Comparison of ENCODE assay signal across 9 cellular contexts in the genomic region with DNA sequence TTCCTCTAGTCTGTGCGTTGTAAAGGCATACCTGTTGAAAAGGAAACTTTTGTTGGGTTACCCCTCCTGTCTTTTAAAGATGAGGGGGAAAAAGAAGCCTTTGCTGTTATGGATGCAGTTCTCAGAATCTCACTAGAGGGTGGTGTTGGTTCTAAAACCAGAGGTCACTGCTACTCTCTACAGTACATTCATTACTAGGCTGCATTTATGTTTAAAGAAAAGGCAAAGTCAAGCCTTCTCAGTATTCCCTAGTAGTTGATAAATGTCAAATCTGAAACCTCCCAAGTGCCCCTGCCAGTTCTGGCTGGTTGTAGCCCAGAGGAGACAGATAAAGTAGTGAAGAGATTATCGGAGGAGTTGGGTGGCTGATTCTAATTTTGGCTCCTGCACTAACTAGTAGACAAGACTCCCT. TPM values are rescaled to one million over a fixed set of nuclear protein-coding genes. Genes with fewer than 3 reads are reported as not detected.
DNase-seq lines count a peak whose midpoint lies in the region; ATAC-seq and TF ChIP-seq lines count a peak whose summit lies in the region.
"Had no signal": no experiment of that assay in that cellular context is flagged by ENCODE, and none has a peak within 500 bp of the region (broad histone marks: within the 10 kb centered on the region; RNA-seq: fewer than 3 reads in every experiment).

No MANE protein-coding gene starts in this region.

- no peak overlapping the region for H3K27ac ChIP-seq in IMR-90 (ENCODE audit: insufficient read depth, low read length)
- no peak overlapping the region for H3K27ac ChIP-seq in SK-N-SH (ENCODE audit: low read depth in 2 of 2, low read length in 1 of 2)
- H3K27ac ChIP-seq in endodermal cell (ENCODE audit: low read depth, low read length), result no peak overlapping the region

- H3K9me3 ChIP-seq in IMR-90 (ENCODE audit: control insufficient read depth, insufficient read depth, low read length) (no peaks in the 10 kb centered on the region), SK-N-SH (no peaks in the 10 kb centered on the region), endodermal cell (ENCODE audit: control insufficient read depth, low read length) (no peaks in the 10 kb centered on the region)

- H3K4me2 ChIP-seq in IMR-90 (ENCODE audit: low read depth, low read length) (no peak overlapping the region), SK-N-SH (peak overlapping the region; percentile 79; the same call in 1 of the 2 replicates)

- no peaks in the 10 kb centered on the region for H3K4me1 ChIP-seq in IMR-90 (ENCODE audit: control insufficient read depth, insufficient read depth, low read length)
- peaks cover 0 to 10% of the 10 kb centered on the region in 2 experiments; a peak in 2 of 4 replicates for H3K4me1 ChIP-seq in SK-N-SH (ENCODE audit: control insufficient read depth in 1 of 2, insufficient read depth in 2 of 2, low read depth in 1 of 2, low read length in 1 of 2)
- H3K4me1 ChIP-seq in endodermal cell (ENCODE audit: control insufficient read depth, insufficient read depth, low read length), result no peaks in the 10 kb centered on the region

- ATAC-seq in GM18868 (IDR thresholded peaks at IDR 0.05; ENCODE audit: unreplicated experiment) (peak; percentile 37), IMR-90 (ENCODE audit: low read depth) (peak; percentile 66), GM21723 (IDR thresholded peaks at IDR 0.05; ENCODE audit: unreplicated experiment) (no peak), HG02588 (IDR thresholded peaks at IDR 0.05; ENCODE audit: unreplicated experiment) (no peak)

- in situ Hi-C loops in IMR-90 (cut with MboI; ENCODE audit: low sequenced_read_pairs), result loop anchor here (5.0 to 10.0 kb wide), 3 partner anchors 252 to 494 kb away; no protein-coding TSS in a partner anchor

- H2BK5ac ChIP-seq in IMR-90 (ENCODE audit: low read depth, low read length, poor library complexity, severe bottlenecking), result no peak overlapping the region

- H3K4me1 Mint-ChIP-seq in endodermal cell (peaks cover 10% of the 10 kb centered on the region), mesothelial cell of epicardium (peaks cover 14% of the 10 kb centered on the region)

- no peak overlapping the region for H4K8ac ChIP-seq in IMR-90 (ENCODE audit: low read depth in 2 of 2, low read length in 2 of 2)

- dilution Hi-C loops in IMR-90 (cut with HindIII; ENCODE audit: low sequenced_read_pairs, unreplicated experiment), result no loop called here

- H3K4me3 ChIP-seq in IMR-90 (ENCODE audit: insufficient read depth, low read depth, low read length), result no peak overlapping the region
- H3K4me3 ChIP-seq in SK-N-SH (ENCODE audit: low read depth in 2 of 2, low read length in 1 of 2), result no peak overlapping the region; a peak in 1 of 4 replicates
- H3K4me3 ChIP-seq in endodermal cell (ENCODE audit: low read length), result no peak overlapping the region

- H3K18ac ChIP-seq in IMR-90 (ENCODE audit: low read depth, low read length), result no peak overlapping the region

- peaks cover 65% of the 10 kb centered on the region for H3K27me3 Mint-ChIP-seq in endodermal cell (ENCODE audit: insufficient read depth)
- peaks cover 65% of the 10 kb centered on the region for H3K27me3 Mint-ChIP-seq in mesothelial cell of epicardium (ENCODE audit: low read depth)

- H3K9me3 Mint-ChIP-seq in endodermal cell, result no peaks in the 10 kb centered on the region
- no peaks in the 10 kb centered on the region for H3K9me3 Mint-ChIP-seq in mesothelial cell of epicardium

- TF ChIP-seq CTCF in IMR-90 (conservative IDR thresholded peaks at IDR 0.05; ENCODE audit: low read depth, low read length), result peak; percentile 86
- peak; percentile 94 for TF ChIP-seq CTCF in SK-N-SH (IDR thresholded peaks at IDR 0.05)
- TF ChIP-seq CTCF in endodermal cell (conservative IDR thresholded peaks at IDR 0.05), result peak; percentile 84
- peak; percentile 58 for TF ChIP-seq CTCF in mesothelial cell of epicardium (IDR thresholded peaks at IDR 0.05; ENCODE audit: unreplicated experiment)

- H2AK5ac ChIP-seq in IMR-90 (ENCODE audit: low read depth, low read length), result no peak overlapping the region

- no peak for TF ChIP-seq POLR2A in IMR-90 (IDR thresholded peaks at IDR 0.05; ENCODE audit: low read depth, low read length)

- H3K9me2 ChIP-seq in SK-N-SH, result no peaks in the 10 kb centered on the region

- H3K27ac Mint-ChIP-seq in endodermal cell (no peak overlapping the region), mesothelial cell of epicardium (no peak overlapping the region)

- no peak overlapping the region for H4K5ac ChIP-seq in IMR-90 (ENCODE audit: low read depth, low read length)

- intact Hi-C loops in IMR-90 (cut with micrococcal nuclease), result loop anchor here (1.0 to 5.0 kb wide), 4 partner anchors 104 to 493 kb away; no protein-coding TSS in a partner anchor

- CTCF ChIA-PET in IMR-90 (lab: Yijun Ruan, JAX) (no interaction called here), SK-N-SH (lab: Yijun Ruan, JAX) (interaction anchor here (1.0 to 1.8 kb wide), 4 partner anchors 322 to 496 kb away, joined by 3 to 24 read pairs (median 4); no protein-coding TSS in a partner anchor)

- H3K9ac ChIP-seq in IMR-90 (ENCODE audit: low read depth, low read length), result no peak overlapping the region
- no peak overlapping the region for H3K9ac ChIP-seq in SK-N-SH
- no peak overlapping the region for H3K9ac ChIP-seq in endodermal cell (ENCODE audit: extremely low read depth, low read length, poor library complexity, severe bottlenecking)

- TF ChIP-seq RAD21 in IMR-90 (IDR thresholded peaks at IDR 0.05; ENCODE audit: low read length) (peak; percentile 91), SK-N-SH (IDR thresholded peaks at IDR 0.05; ENCODE audit: low read length) (peak; percentile 96)

- BruUV-seq in IMR-90 (replicated peaks; lab: Mats Ljungman, UMichigan), result no TSS peak

- no peak overlapping the region for H3K4ac ChIP-seq in IMR-90 (ENCODE audit: low read depth, low read length)

- H2AK9ac ChIP-seq in IMR-90 (replicated peaks; ENCODE audit: low read depth, low read length, poor library complexity), result no peak overlapping the region

- H3F3A ChIP-seq in SK-N-SH (replicated peaks; ENCODE audit: insufficient read depth), result no peaks in the 10 kb centered on the region

- H2BK120ac ChIP-seq in IMR-90 (ENCODE audit: low read depth, low read length), result no peak overlapping the region

- TF ChIP-seq EP300 in SK-N-SH (IDR thresholded peaks at IDR 0.05; ENCODE audit: borderline replicate concordance in 1 of 2, low read depth in 1 of 2, low read length in 1 of 2), result no peak

- WGBS in IMR-90 (ENCODE audit: extremely low coverage in 2 of 2, insufficient read length in 1 of 2), 2 experiments, result no CpG with 5 or more reads among the region's 2 CpGs
- WGBS in SK-N-SH (ENCODE audit: low lambda C conversion rate), result 48% methylated on average over 2 of the region's 2 CpGs
- 42% methylated on average over 2 of the region's 2 CpGs; no CpG with 5 or more reads in 1 of the 2 experiments for WGBS in endodermal cell (ENCODE audit: insufficient coverage in 1 of 2, insufficient read length in 1 of 2), 2 experiments

- H3K4me3 Mint-ChIP-seq in endodermal cell (no peak overlapping the region), mesothelial cell of epicardium (no peak overlapping the region)

- POLR2A ChIA-PET in IMR-90 (lab: Charles Lee; ENCODE audit: unreplicated experiment), result no interaction called here
- POLR2A ChIA-PET in SK-N-SH (lab: Yijun Ruan, JAX), result no interaction called here

- H3K14ac ChIP-seq in IMR-90 (replicated peaks; ENCODE audit: low read depth, low read length), result no peak overlapping the region

- no peak overlapping the region for H4K91ac ChIP-seq in IMR-90 (ENCODE audit: insufficient read depth, low read depth, low read length)

- peaks cover 39% of the 10 kb centered on the region for H3K79me2 ChIP-seq in SK-N-SH (ENCODE audit: insufficient read depth)

- no peak overlapping the region for H2BK20ac ChIP-seq in IMR-90 (ENCODE audit: low read depth, low read length)

- H3K9me1 ChIP-seq in IMR-90 (ENCODE audit: insufficient read depth, low read length), result no peaks in the 10 kb centered on the region

- no peaks in the 10 kb centered on the region for H3K79me1 ChIP-seq in IMR-90 (ENCODE audit: low read depth in 1 of 2, low read length in 2 of 2)

- H3K27me3 ChIP-seq in IMR-90 (ENCODE audit: control insufficient read depth, insufficient read depth, low read length), result peaks cover 19% of the 10 kb centered on the region
- H3K27me3 ChIP-seq in SK-N-SH (ENCODE audit: insufficient read depth), result no peaks in the 10 kb centered on the region
- peaks cover 55% of the 10 kb centered on the region for H3K27me3 ChIP-seq in endodermal cell (ENCODE audit: control insufficient read depth, insufficient read depth, low read length, poor library complexity, severe bottlenecking)

- no peak overlapping the region for H2BK15ac ChIP-seq in IMR-90 (ENCODE audit: low read depth, low read length)

- H2AFZ ChIP-seq in IMR-90 (replicated peaks; ENCODE audit: low read length, poor library complexity) (no peak overlapping the region), SK-N-SH (ENCODE audit: low read depth) (no peak overlapping the region)

- H3K36me3 ChIP-seq in IMR-90 (ENCODE audit: control insufficient read depth, insufficient read depth, low read length) (no peaks in the 10 kb centered on the region), SK-N-SH (replicated peaks in 1 of 2; ENCODE audit: control insufficient read depth in 1 of 2, insufficient read depth in 2 of 2, low read length in 1 of 2) (no peaks in the 10 kb centered on the region), endodermal cell (ENCODE audit: control insufficient read depth, insufficient read depth, low read length) (no peaks in the 10 kb centered on the region)

- H4K20me1 ChIP-seq in IMR-90 (ENCODE audit: insufficient read depth, low read length) (no peaks in the 10 kb centered on the region), SK-N-SH (ENCODE audit: insufficient read depth) (no peaks in the 10 kb centered on the region)

- H3K36me3 Mint-ChIP-seq in endodermal cell (ENCODE audit: low read depth) (no peaks in the 10 kb centered on the region), mesothelial cell of epicardium (no peaks in the 10 kb centered on the region)

- no peak overlapping the region for H3K56ac ChIP-seq in IMR-90 (ENCODE audit: extremely low read depth, insufficient read depth, low read length)

- no peak overlapping the region for H3K23ac ChIP-seq in IMR-90 (ENCODE audit: low read depth, low read length)

- peak; percentile 66 for DNase-seq in COLO829 (ENCODE audit: low spot score)
- peak; percentile 63 for DNase-seq in IMR-90
- DNase-seq in SK-N-SH, result peak; percentile 66
- DNase-seq in endodermal cell, result peak; percentile 56
- DNase-seq in mesothelial cell of epicardium (ENCODE audit: low spot score in 2 of 2, unreplicated experiment in 2 of 2), result no peak

RNA-seq across cellular contexts. Expression of a gene that starts 1.4 kb away (rescaled TPM):
- 0.18 and 0.56 TPM in 2 replicates for total RNA-seq in IMR-90 (2012; rRNA removed)
- polyA plus RNA-seq in IMR-90 (2012; rRNA removed), result 0.13 and 0.14 TPM in 2 replicates
- polyA plus RNA-seq in IMR-90 (2012; cell fraction: cytosol; rRNA removed), result 0.02 TPM in 2 replicates
- 0.02 and 0.10 TPM in 2 replicates for polyA plus RNA-seq in IMR-90 (2012; cell fraction: nucleus; rRNA removed; ENCODE audit: low replicate concordance)
- 7.7 and 10.3 TPM in 2 replicates for polyA plus RNA-seq in SK-N-SH (2012; rRNA removed)
- 12.6 and 15.5 TPM in 2 replicates for polyA plus RNA-seq in SK-N-SH (2012; cell fraction: cytosol; rRNA removed)
- polyA plus RNA-seq in SK-N-SH (2012; cell fraction: nucleus; rRNA removed), result 2.8 and 6.3 TPM in 2 replicates
- total RNA-seq in endodermal cell, result under 1 TPM; 0.04 to 0.11 TPM
- polyA plus RNA-seq in endodermal cell (2013, experiment 1 of 2), result 1.4 TPM
- 1.1 TPM for polyA plus RNA-seq in endodermal cell (2013, experiment 2 of 2)
- total RNA-seq in mesothelial cell of epicardium, result 2.0 to 2.8 TPM (median 2.7 TPM) in 3 replicates

RNA-seq across cellular contexts. Expression of a gene that starts 17.9 kb away (rescaled TPM):
- total RNA-seq in IMR-90 (2012; rRNA removed) (not detected in 2 replicates), endodermal cell (not detected), mesothelial cell of epicardium (not detected in 3 replicates)
- polyA plus RNA-seq in IMR-90 (2012; rRNA removed) (not detected in 2 replicates), SK-N-SH (2012; rRNA removed) (not detected in 2 replicates)
- polyA plus RNA-seq in IMR-90 (2012; cell fraction: cytosol; rRNA removed), result not detected in 2 replicates
- not detected in 2 replicates for polyA plus RNA-seq in IMR-90 (2012; cell fraction: nucleus; rRNA removed; ENCODE audit: low replicate concordance)
- not detected in 2 replicates for polyA plus RNA-seq in SK-N-SH (2012; cell fraction: cytosol; rRNA removed)
- polyA plus RNA-seq in SK-N-SH (2012; cell fraction: nucleus; rRNA removed), result not detected in 2 replicates
- not detected for polyA plus RNA-seq in endodermal cell (2013, experiment 1 of 2)
- polyA plus RNA-seq in endodermal cell (2013, experiment 2 of 2), result not detected
- total RNA-seq: T-helper 1 cell treated with Interleukin-12 subunit alpha and Interleukin-12 subunit beta and Interleukin-4 antibody, amounts not matched to agents 30 ng/mL and 1 ng/mL, for 36 hours had no signal

Comparison
In these comparisons a context has a peak if more than half of its experiments do, and no peak if none do; other contexts are left out.
1. DNase-seq: peak in COLO829 (single experiment), IMR-90 (single experiment), SK-N-SH (single experiment) and endodermal cell (single experiment); none in mesothelial cell of epicardium (0 of 2).
2. ATAC-seq: peak in GM18868 (single experiment) and IMR-90 (single experiment); none in GM21723 (single experiment) and HG02588 (single experiment).
3. Peak in every context shown above with its lines, with median percentiles within 50 percentile points of each other: CTCF ChIP-seq.